In genomic region chr15:97783240-97783639, GRCh38 we compare ENCODE assay signal across 31 cellular contexts.
"Had no signal": no experiment of that assay in that cellular context is flagged by ENCODE, and none has a peak within 500 bp of the region (broad histone marks: within the 10 kb centered on the region; RNA-seq: fewer than 3 reads in every experiment).

No MANE protein-coding gene starts in this region.

- H3K4me3 ChIP-seq: esophagus muscularis mucosa, gastroesophageal sphincter, heart right ventricle, hepatocyte had no signal

- DNase-seq: activated B cell treated with CpG ODN at 0.5 μM for 24 hours; activated CD4-positive, alpha-beta memory T cell treated with anti-CD3 and anti-CD28 coated beads, Interleukin-2, amount 10 ng/mL, durations not matched to agents 7 days and 5 days; activated CD4-positive, alpha-beta T cell treated with anti-CD3 and anti-CD28 coated beads for 48 hours; activated CD4-positive, alpha-beta T cell treated with anti-CD3 and anti-CD28 coated beads, Interleukin-2, amount 50 U/mL, for 4 hours; activated CD8-positive, alpha-beta memory T cell treated with anti-CD3 and anti-CD28 coated beads for 24 hours; activated effector memory CD4-positive, alpha-beta T cell treated with Interleukin-2 at 50 U/mL for 16 hours; activated gamma-delta T cell treated with Interleukin-2 at 50 U/mL for 16 hours; activated naive CD4-positive, alpha-beta T cell treated with anti-CD3 and anti-CD28 coated beads, Interleukin-2, amount 50 U/mL, for 16 hours; activated naive CD4-positive, alpha-beta T cell treated with Interleukin-2 at 50 U/mL for 16 hours; activated T-cell treated with anti-CD3 and anti-CD28 coated beads, Interleukin-2, amount 50 U/mL, for 4 hours; amniotic stem cell; anterior cingulate cortex; brain microvascular endothelial cell; caudate nucleus; cortex of kidney; dermis blood vessel endothelial cell; effector CD4-positive, alpha-beta T cell; effector memory CD8-positive, alpha-beta T cell; erythroblast; foreskin melanocyte; heart right ventricle; T-helper 17 cell; T1000; WERI-Rb-1 had no signal

- H3K27me3 ChIP-seq: brain microvascular endothelial cell, esophagus muscularis mucosa, gastroesophageal sphincter, heart right ventricle, hepatocyte had no signal

- ATAC-seq: activated CD4-positive, CD25-positive, alpha-beta regulatory T cell treated with anti-CD3 and anti-CD28 coated beads, Interleukin-2, amount 50 U/mL, for 24 hours; activated T-cell treated with anti-CD3 and anti-CD28 coated beads, Interleukin-2, amount 50 U/mL, for 4 hours; activated T-helper 17 cell treated with anti-CD3 and anti-CD28 coated beads, Interleukin-2, amount 50 U/mL, for 72 hours; effector memory CD8-positive, alpha-beta T cell; gastroesophageal sphincter; heart right ventricle; T-helper 17 cell had no signal

- H3K36me3 ChIP-seq: brain microvascular endothelial cell, esophagus muscularis mucosa, gastroesophageal sphincter, heart right ventricle, WERI-Rb-1 had no signal

- H3K4me1 ChIP-seq: heart right ventricle had no signal

- H3K27ac ChIP-seq: brain microvascular endothelial cell, heart right ventricle, hepatocyte, WERI-Rb-1 had no signal

- FAIRE-seq: astrocyte, colon had no signal

- H3K9me3 ChIP-seq: esophagus muscularis mucosa, gastroesophageal sphincter had no signal
